27 cellular contexts compared by ENCODE assay signal in the genomic region with DNA sequence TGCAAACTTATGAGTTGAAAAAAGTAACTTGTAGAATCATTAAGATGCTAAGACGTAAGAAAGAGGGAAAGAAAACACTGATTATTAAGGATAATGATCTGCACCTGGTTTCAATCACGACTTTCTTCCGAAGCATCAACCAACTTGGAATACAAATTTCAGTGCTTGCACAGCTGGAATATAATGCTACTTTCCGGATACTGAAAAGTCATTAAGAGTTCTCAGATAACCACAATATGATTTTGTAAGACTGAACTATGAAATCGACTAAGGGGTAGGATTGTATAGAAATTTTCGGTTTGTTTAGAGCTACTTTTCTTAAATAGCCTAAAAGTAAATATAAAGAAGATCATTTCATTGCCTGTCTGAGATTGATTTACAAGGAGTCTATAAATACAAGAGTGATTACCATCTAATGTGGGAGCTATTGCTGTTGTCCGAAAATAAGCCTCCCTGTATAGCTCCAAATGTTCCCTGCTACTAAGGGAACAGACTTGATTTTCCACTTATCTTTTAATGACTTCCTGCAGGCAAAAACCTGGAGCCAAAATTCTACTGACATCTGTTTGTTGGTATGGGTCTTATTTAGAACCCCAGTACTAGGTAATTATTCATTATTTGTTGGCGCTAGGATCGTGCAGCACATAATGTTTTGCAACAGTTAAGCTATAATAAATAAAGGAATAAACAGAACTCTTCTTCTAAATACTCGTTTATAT.
DNase-seq lines count a peak whose midpoint lies in the region; ATAC-seq, FAIRE-seq and TF ChIP-seq lines count a peak whose summit lies in the region.
"Had no signal": no experiment of that assay in that cellular context is flagged by ENCODE, and none has a peak within 500 bp of the region (broad histone marks: within the 10 kb centered on the region; RNA-seq: fewer than 3 reads in every experiment).

No MANE protein-coding gene starts in this region.

- DNase-seq in D721Med (ENCODE audit: insufficient read length, low spot score) = no peak
- DNase-seq in NCI-H1694 (lab: John Stamatoyannopoulos, UW) = peak; percentile 65
- DNase-seq in NCI-H69 (lab: John Stamatoyannopoulos, UW) = peak; percentile 96
- DNase-seq in hepatocyte (ENCODE audit: low spot score) = peak; percentile 13
- DNase-seq in NOMO-1 treated with dmso at 0.1 percent for 144 hours (lab: John Stamatoyannopoulos, UW; ENCODE audit: unreplicated experiment) = no peak
- DNase-seq in activated T-cell treated with anti-CD3 and anti-CD28 coated beads, Interleukin-2, amount 50 U/mL, for 48 hours = no peak
- no peak for DNase-seq in right lobe of liver
- DNase-seq in HUDEP-2 (lab: John Stamatoyannopoulos, UW; ENCODE audit: unreplicated experiment in 76 of 76) = no peak
- DNase-seq: activated CD4-positive, alpha-beta T cell treated with anti-CD3 and anti-CD28 coated beads, Interleukin-2, amount 50 U/mL, for 1 hour; activated CD8-positive, alpha-beta memory T cell treated with anti-CD3 and anti-CD28 coated beads, Interleukin-2, amount 50 U/mL, for 48 hours; activated gamma-delta T cell; brain microvascular endothelial cell; CD4-positive, alpha-beta memory T cell; colonic mucosa; DMS79 treated with DMSO at 0.1 percent for 48 hours; heart left ventricle; left lung; midbrain; nephron progenitor cell; posterior cingulate gyrus; SHP77; T-helper 17 cell; WERI-Rb-1 had no signal

- H3K9me3 ChIP-seq in hepatocyte (ENCODE audit: low read depth) (no peaks in the 10 kb centered on the region), right lobe of liver (no peaks in the 10 kb centered on the region)
- H3K9me3 ChIP-seq: colonic mucosa, heart left ventricle, left lung, thoracic aorta had no signal

- H3K4me3 ChIP-seq in hepatocyte = no peak overlapping the region
- no peak overlapping the region for H3K4me3 ChIP-seq in right lobe of liver
- H3K4me3 ChIP-seq: colonic mucosa, GM23338, heart left ventricle, left lung, thoracic aorta had no signal

- H3K4me2 ChIP-seq in hepatocyte = peak overlapping the region; percentile 5
- H3K4me2 ChIP-seq: GM23338 had no signal

- H3K36me3 ChIP-seq in hepatocyte (replicated peaks; ENCODE audit: insufficient read depth, low read depth) = no peaks in the 10 kb centered on the region
- H3K36me3 ChIP-seq in right lobe of liver = no peaks in the 10 kb centered on the region
- H3K36me3 ChIP-seq: brain microvascular endothelial cell, colonic mucosa, heart left ventricle, left lung, thoracic aorta, WERI-Rb-1 had no signal

- intact Hi-C loops in right lobe of liver (cut with DNase I) = no loop called here

- TF ChIP-seq CTCF in D721Med (IDR thresholded peaks at IDR 0.05; ENCODE audit: insufficient read depth, missing control alignments) (no peak), hepatocyte (IDR thresholded peaks at IDR 0.05; ENCODE audit: poor library complexity) (no peak), right lobe of liver (IDR thresholded peaks at IDR 0.05) (no peak)

- H3K79me2 ChIP-seq in hepatocyte = no peaks in the 10 kb centered on the region

- no peaks in the 10 kb centered on the region for H3K9me2 ChIP-seq in hepatocyte (replicated peaks; ENCODE audit: insufficient read depth)

- no peak for ATAC-seq in right lobe of liver
- ATAC-seq: GM23338; left lung; stimulated activated memory B cell treated with anti-CD40 and anti-IgM and Interleukin-4, amounts not matched to agents 10 μg/mL and 1 μg/mL and 100 μg/mL, for 72 hours; T-helper 17 cell had no signal

- H3K4me1 ChIP-seq in hepatocyte (ENCODE audit: insufficient read depth) (no peaks in the 10 kb centered on the region), right lobe of liver (no peaks in the 10 kb centered on the region)
- H3K4me1 ChIP-seq: colonic mucosa, heart left ventricle, left lung had no signal

- no peak for TF ChIP-seq POLR2A in right lobe of liver (IDR thresholded peaks at IDR 0.05)

- 48% methylated on average over 10 of the region's 10 CpGs for WGBS in hepatocyte (ENCODE audit: low lambda C conversion rate, missing lambda C conversion rate)
- WGBS in right lobe of liver (ENCODE audit: insufficient coverage, low coverage, low lambda C conversion rate, missing lambda C conversion rate) = 37% methylated on average over 10 of the region's 10 CpGs

- H3K27me3 ChIP-seq in hepatocyte = no peaks in the 10 kb centered on the region
- no peaks in the 10 kb centered on the region for H3K27me3 ChIP-seq in right lobe of liver
- H3K27me3 ChIP-seq: brain microvascular endothelial cell, colonic mucosa, heart left ventricle, left lung had no signal

- H3K27ac ChIP-seq in hepatocyte = no peak overlapping the region
- no peak overlapping the region for H3K27ac ChIP-seq in right lobe of liver
- H3K27ac ChIP-seq: brain microvascular endothelial cell, colonic mucosa, left lung, thoracic aorta, WERI-Rb-1 had no signal

- FAIRE-seq in D721Med (lab: Jason Lieb, UNC) = peak; percentile 90
- FAIRE-seq: GM12892 had no signal

- no peak overlapping the region for H2AFZ ChIP-seq in hepatocyte
- H2AFZ ChIP-seq: GM23338 had no signal

- no peaks in the 10 kb centered on the region for H4K20me1 ChIP-seq in hepatocyte (ENCODE audit: insufficient read depth, poor library complexity, severe bottlenecking)

Comparison
In these comparisons a context has a peak if more than half of its experiments do, and no peak if none do; other contexts are left out.
1. DNase-seq: peak in NCI-H1694 (single experiment), NCI-H69 (single experiment) and hepatocyte (single experiment); none in D721Med (single experiment), NOMO-1 treated with dmso at 0.1 percent for 144 hours (single experiment), activated T-cell treated with anti-CD3 and anti-CD28 coated beads, Interleukin-2, amount 50 U/mL, for 48 hours (0 of 2), right lobe of liver (0 of 3) and HUDEP-2 (0 of 76).